29 cellular contexts compared by ENCODE assay signal in genomic region chr6:71220466-71220865, GRCh38.
"Had no signal": no experiment of that assay in that cellular context is flagged by ENCODE, and none has a peak within 500 bp of the region (broad histone marks: within the 10 kb centered on the region; RNA-seq: fewer than 3 reads in every experiment).

No MANE protein-coding gene starts in this region.

- H3K36me3 ChIP-seq: brain microvascular endothelial cell, SJCRH30, WERI-Rb-1 had no signal

- H3K27ac ChIP-seq: brain microvascular endothelial cell, SJCRH30, SK-N-MC, WERI-Rb-1 had no signal

- H3K4me3 ChIP-seq: SJCRH30, SK-N-MC had no signal

- DNase-seq: activated CD4-positive, alpha-beta T cell treated with anti-CD3 and anti-CD28 coated beads for 1 hour; activated CD4-positive, alpha-beta T cell treated with anti-CD3 and anti-CD28 coated beads for 48 hours; activated CD4-positive, alpha-beta T cell treated with anti-CD3 and anti-CD28 coated beads, Interleukin-2, amount 50 U/mL, for 4 hours; activated CD4-positive, CD25-positive, alpha-beta regulatory T cell; activated CD8-positive, alpha-beta T cell treated with anti-CD3 and anti-CD28 coated beads for 36 hours; activated effector memory CD4-positive, alpha-beta T cell treated with anti-CD3 and anti-CD28 coated beads, Interleukin-2, amount 50 U/mL, for 16 hours; activated naive CD4-positive, alpha-beta T cell; activated naive CD4-positive, alpha-beta T cell treated with anti-CD3 and anti-CD28 coated beads, Interleukin-2, amount 50 U/mL, for 16 hours; activated naive CD8-positive, alpha-beta T cell treated with anti-CD3 and anti-CD28 coated beads for 36 hours; activated T-cell treated with anti-CD3 and anti-CD28 coated beads, Interleukin-2, amount 50 U/mL, for 1 hour; activated T-cell treated with anti-CD3 and anti-CD28 coated beads, Interleukin-2, amount 50 U/mL, for 72 hours; amniotic stem cell; aorta; brain microvascular endothelial cell; central memory CD4-positive, alpha-beta T cell; NCI-H1105; NCI-H1417 treated with DMSO at 0.1 percent for 48 hours; NCI-H2029; NCI-H2227 treated with DMSO at 0.1 percent for 48 hours; NCI-H524 treated with DMSO at 0.1 percent for 48 hours; NCI-H774; SHP77; SJCRH30; T1000; WERI-Rb-1 had no signal

- H3K9me3 ChIP-seq: SJCRH30 had no signal

- FAIRE-seq: colon had no signal

- H3K4me1 ChIP-seq: SJCRH30 had no signal

- H3K27me3 ChIP-seq: brain microvascular endothelial cell, SJCRH30 had no signal

- ATAC-seq: activated CD8-positive, alpha-beta T cell treated with anti-CD3 and anti-CD28 coated beads for 36 hours; activated T-cell treated with anti-CD3 and anti-CD28 coated beads, Interleukin-2, amount 50 U/mL, for 72 hours; activated T-helper 17 cell treated with anti-CD3 and anti-CD28 coated beads, Interleukin-2, amount 50 U/mL, for 72 hours; Panc1 had no signal
